ENCODE assay signal across 23 cellular contexts in the genomic region with DNA sequence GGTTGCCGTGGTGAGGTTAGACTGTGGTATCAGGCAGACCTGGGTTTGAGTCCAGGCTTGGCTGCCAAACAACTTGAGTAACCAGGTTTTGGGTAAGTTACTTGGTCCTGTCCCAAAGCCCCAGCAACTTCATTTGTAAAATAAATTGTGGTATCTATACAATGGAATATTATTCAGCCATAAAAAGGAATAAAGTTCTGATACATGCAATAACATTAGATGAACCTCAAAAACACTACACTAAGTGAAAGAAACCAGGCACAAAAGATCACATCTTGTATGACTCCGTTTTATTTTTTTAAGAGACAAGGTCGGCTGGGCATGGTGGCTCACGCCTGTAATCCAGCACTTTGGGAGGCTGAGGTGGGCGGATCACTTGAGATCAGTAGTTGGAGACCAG. TPM values are rescaled to one million over a fixed set of nuclear protein-coding genes. Genes with fewer than 3 reads are reported as not detected.
DNase-seq lines count a peak whose midpoint lies in the region; ATAC-seq, FAIRE-seq and TF ChIP-seq lines count a peak whose summit lies in the region.
"Had no signal": no experiment of that assay in that cellular context is flagged by ENCODE, and none has a peak within 500 bp of the region (broad histone marks: within the 10 kb centered on the region; RNA-seq: fewer than 3 reads in every experiment).

No MANE protein-coding gene starts in this region.

- H3K79me1 ChIP-seq in H9 (ENCODE audit: insufficient read depth, low read depth, low read length, poor library complexity, severe bottlenecking) (no peaks in the 10 kb centered on the region), mesendoderm (ENCODE audit: low read length) (no peaks in the 10 kb centered on the region)

- H2BK15ac ChIP-seq in H9 (ENCODE audit: low read depth, low read length), result no peak overlapping the region
- no peak overlapping the region for H2BK15ac ChIP-seq in mesendoderm (replicated peaks; ENCODE audit: low read depth)

- TF ChIP-seq EP300 in K562 (IDR thresholded peaks at IDR 0.05; ENCODE audit: low read length), result no peak

- no peak overlapping the region for H3K56ac ChIP-seq in H9 (ENCODE audit: insufficient read length, low read depth, low read length)
- H3K56ac ChIP-seq in mesendoderm (ENCODE audit: low read length), result no peak overlapping the region

- H3K4me3 ChIP-seq in K562 (no peak overlapping the region), mesendoderm (ENCODE audit: low read length) (no peak overlapping the region), coronary artery (no peak overlapping the region)
- H3K4me3 ChIP-seq: A549; BLaER1 treated with 17β-estradiol and CSF1 and Interleukin-3, amounts not matched to agents 10 nM and 100 nM; GM12878 had no signal

- H4K91ac ChIP-seq in H9 (ENCODE audit: insufficient read length, low read depth, low read length), result no peak overlapping the region

- ATAC-seq in K562, result no peak
- ATAC-seq: A549; CD8-positive, alpha-beta T cell; GM12878 had no signal

- H2BK20ac ChIP-seq in H9 (ENCODE audit: low read depth, low read length, poor library complexity, severe bottlenecking), result no peak overlapping the region

- H3K4ac ChIP-seq in H9 (ENCODE audit: low read depth, low read length) (no peak overlapping the region), mesendoderm (ENCODE audit: low read depth, low read length) (no peak overlapping the region)

- TF ChIP-seq POLR2A in K562 (conservative IDR thresholded peaks at IDR 0.05), result no peak

- H3K27me3 Mint-ChIP-seq in H9 (ENCODE audit: low read depth), result peaks cover 26% of the 10 kb centered on the region

- H2BK5ac ChIP-seq in H9 (ENCODE audit: insufficient read length, low read length) (no peak overlapping the region), mesendoderm (ENCODE audit: low read length) (no peak overlapping the region)

- DNase-seq in H9 (no peak), K562 (ENCODE audit: extremely low read depth in 1 of 4, low spot score in 3 of 4) (no peak), mesendoderm (no peak), GM03348 (ENCODE audit: low spot score) (no peak), coronary artery (ENCODE audit: low spot score) (no peak)
- DNase-seq: AML-193; Caco-2; Calu3; CD4-positive, alpha-beta T cell; CD8-positive, alpha-beta T cell; DMS79 treated with DMSO at 0.1 percent for 48 hours; GF-D8 had no signal

- intact Hi-C loops in K562 (cut with micrococcal nuclease), result no loop called here

- no peak overlapping the region for H3K23ac ChIP-seq in H9 (ENCODE audit: insufficient read length, low read depth, low read length)
- H3K23ac ChIP-seq in mesendoderm (ENCODE audit: low read length), result no peak overlapping the region

- in situ Hi-C loops in K562 (cut with MboI), result no loop called here

- H3K79me2 ChIP-seq in H9 (ENCODE audit: insufficient read depth, low read length) (no peaks in the 10 kb centered on the region), K562 (ENCODE audit: control insufficient read depth, insufficient read depth, low read length) (no peaks in the 10 kb centered on the region), mesendoderm (ENCODE audit: control insufficient read depth, insufficient read depth, low read length) (no peaks in the 10 kb centered on the region)

- H3K36me3 Mint-ChIP-seq in H9 (ENCODE audit: insufficient read depth in 1 of 3, low read depth in 3 of 3), result no peaks in the 10 kb centered on the region
- H3K36me3 Mint-ChIP-seq: CD8-positive, alpha-beta T cell had no signal

- H3K9ac ChIP-seq in H9 (ENCODE audit: extremely low read depth, insufficient read length, low read length), result no peak overlapping the region
- no peak overlapping the region for H3K9ac ChIP-seq in K562 (ENCODE audit: insufficient read depth in 1 of 2, low read depth in 2 of 2, low read length in 2 of 2)
- no peak overlapping the region for H3K9ac ChIP-seq in mesendoderm (ENCODE audit: low read length)
- H3K9ac ChIP-seq: BLaER1 treated with 17β-estradiol and CSF1 and Interleukin-3, amounts not matched to agents 10 nM and 100 nM had no signal

- H2AK5ac ChIP-seq in H9 (ENCODE audit: insufficient read length, low read length) (no peak overlapping the region), mesendoderm (ENCODE audit: low read length) (peak overlapping the region; percentile 99)

- H3K36me3 ChIP-seq in K562 (ENCODE audit: control insufficient read depth, insufficient read depth, low read length), result no peaks in the 10 kb centered on the region
- no peaks in the 10 kb centered on the region for H3K36me3 ChIP-seq in mesendoderm (ENCODE audit: control insufficient read depth, insufficient read depth, low read length)
- H3K36me3 ChIP-seq: BLaER1 treated with 17β-estradiol and CSF1 and Interleukin-3, amounts not matched to agents 10 nM and 100 nM had no signal

- no peaks in the 10 kb centered on the region; the same call in 1 of the 2 replicates for H3K27me3 ChIP-seq in H9 (ENCODE audit: insufficient read depth, low read length)
- H3K27me3 ChIP-seq in K562 (ENCODE audit: control insufficient read depth in 2 of 2, insufficient read depth in 2 of 2, low read length in 2 of 2), result peaks cover 16 to 18% of the 10 kb centered on the region in 2 experiments; a peak in 4 of 5 replicates
- H3K27me3 ChIP-seq in mesendoderm (ENCODE audit: insufficient read depth, low read length, poor library complexity), result no peaks in the 10 kb centered on the region

- H3K27ac ChIP-seq in H9 (ENCODE audit: insufficient read length, low read depth, low read length) (no peak overlapping the region), K562 (ENCODE audit: extremely low read depth, low read depth, low read length) (no peak overlapping the region), mesendoderm (ENCODE audit: low read depth, low read length) (no peak overlapping the region), coronary artery (no peak overlapping the region)
- H3K27ac ChIP-seq: 22Rv1; A549; BLaER1 treated with 17β-estradiol and CSF1 and Interleukin-3, amounts not matched to agents 10 nM and 100 nM; C4-2B had no signal

- H3K9me3 ChIP-seq in H9 (ENCODE audit: control insufficient read depth, low read depth, low read length) (no peaks in the 10 kb centered on the region), K562 (replicated peaks; ENCODE audit: control insufficient read depth, insufficient read depth, low read depth, low read length) (no peaks in the 10 kb centered on the region)
- H3K9me3 ChIP-seq: A549; BLaER1 treated with 17β-estradiol and CSF1 and Interleukin-3, amounts not matched to agents 10 nM and 100 nM; Caco-2 had no signal

- H3T11ph ChIP-seq in H9 (ENCODE audit: low read length), result no peak overlapping the region

- peaks cover 29 to 37% of the 10 kb centered on the region in 2 experiments for H3K4me1 Mint-ChIP-seq in H9

- no peak for TF ChIP-seq CTCF in H9 (conservative IDR thresholded peaks at IDR 0.05)
- no peak for TF ChIP-seq CTCF in K562 (IDR thresholded peaks at IDR 0.05 in 2 of 3, conservative IDR thresholded peaks at IDR 0.05 in 1 of 3; ENCODE audit: insufficient read depth in 2 of 3, low read depth in 1 of 3, low read length in 3 of 3)
- no peak for TF ChIP-seq CTCF in coronary artery (IDR thresholded peaks at IDR 0.05)

- no peak for TF ChIP-seq RAD21 in K562 (CRISPR knock-in tag; conservative IDR thresholded peaks at IDR 0.05 in 1 of 2, IDR thresholded peaks at IDR 0.05 in 1 of 2)

- H3K4me3 Mint-ChIP-seq in H9, result no peak overlapping the region
- H3K4me3 Mint-ChIP-seq: B cell; CD4-positive, alpha-beta T cell; CD8-positive, alpha-beta T cell had no signal

- H3K9me3 Mint-ChIP-seq in H9, result no peaks in the 10 kb centered on the region
- H3K9me3 Mint-ChIP-seq: CD4-positive, alpha-beta T cell; CD8-positive, alpha-beta T cell had no signal

- H3K27ac Mint-ChIP-seq in H9, result no peak overlapping the region
- H3K27ac Mint-ChIP-seq: B cell; CD4-positive, alpha-beta T cell; CD8-positive, alpha-beta T cell had no signal

- H4K8ac ChIP-seq in H9 (replicated peaks; ENCODE audit: insufficient read length, low read depth, low read length), result no peak overlapping the region
- no peak overlapping the region for H4K8ac ChIP-seq in mesendoderm (ENCODE audit: low read depth, low read length)

- H3K18ac ChIP-seq in H9 (ENCODE audit: insufficient read length, low read depth, low read length), result peak overlapping the region; percentile 34
- no peak overlapping the region for H3K18ac ChIP-seq in mesendoderm (ENCODE audit: low read length)

- no peak overlapping the region for H4K5ac ChIP-seq in H9 (ENCODE audit: insufficient read length, low read depth, low read length)
- H4K5ac ChIP-seq in mesendoderm (ENCODE audit: low read length), result no peak overlapping the region

- CTCF ChIA-PET in K562 (lab: Yijun Ruan, JAX; ENCODE audit: low intra/inter-chr PET ratio), result no interaction called here

- H4K20me1 ChIP-seq in H9 (ENCODE audit: control insufficient read depth, insufficient read depth, insufficient read length), result no peaks in the 10 kb centered on the region
- H4K20me1 ChIP-seq in K562 (replicated peaks; ENCODE audit: control insufficient read depth, insufficient read depth, low read length), result peaks cover 4% of the 10 kb centered on the region; the same call in 1 of the 2 replicates
- H4K20me1 ChIP-seq: BLaER1 treated with 17β-estradiol and CSF1 and Interleukin-3, amounts not matched to agents 10 nM and 100 nM had no signal

- H3K4me2 ChIP-seq in H9 (ENCODE audit: insufficient read depth, insufficient read length, low read length) (no peak overlapping the region), K562 (ENCODE audit: insufficient read depth, low read length) (no peak overlapping the region), mesendoderm (ENCODE audit: low read length) (no peak overlapping the region)
- H3K4me2 ChIP-seq: A549; BLaER1 treated with 17β-estradiol and CSF1 and Interleukin-3, amounts not matched to agents 10 nM and 100 nM had no signal

- H3K23me2 ChIP-seq in H9 (ENCODE audit: insufficient read length, low read depth, low read length, poor library complexity, severe bottlenecking), result no peaks in the 10 kb centered on the region

- no peaks in the 10 kb centered on the region for H3K9me1 ChIP-seq in K562 (ENCODE audit: control insufficient read depth, insufficient read depth, low read length)

- no peak overlapping the region for H3K14ac ChIP-seq in H9 (ENCODE audit: insufficient read depth, low read length)

- FAIRE-seq in K562 (lab: Jason Lieb, UNC), result no peak
- FAIRE-seq: A549, D721Med, G401.6, GM12878, GM12892, GM18507 had no signal

- H2BK12ac ChIP-seq in H9 (ENCODE audit: insufficient read length, low read depth, low read length), result no peak overlapping the region

- peaks cover 10% of the 10 kb centered on the region; the same call in 1 of the 2 replicates for H3K4me1 ChIP-seq in H9 (ENCODE audit: insufficient read depth, low read length)
- peaks cover 0 to 3% of the 10 kb centered on the region in 2 experiments; a peak in 3 of 5 replicates for H3K4me1 ChIP-seq in K562 (replicated peaks in 1 of 2; ENCODE audit: control insufficient read depth in 2 of 2, insufficient read depth in 2 of 2, low read length in 2 of 2)
- peaks cover 14% of the 10 kb centered on the region for H3K4me1 ChIP-seq in mesendoderm (ENCODE audit: control insufficient read depth, low read depth, low read length)
- H3K4me1 ChIP-seq: A549; BLaER1 treated with 17β-estradiol and CSF1 and Interleukin-3, amounts not matched to agents 10 nM and 100 nM; Caco-2 had no signal

- no TSS peak for BruUV-seq in K562 (replicated peaks; lab: Mats Ljungman, UMichigan)

- no CpG with 5 or more reads among the region's 5 CpGs for WGBS in H9 (ENCODE audit: extremely low coverage, insufficient read length, low lambda C conversion rate)
- WGBS in K562 (ENCODE audit: insufficient coverage, low coverage, missing lambda C conversion rate), result 19% methylated on average over 5 of the region's 5 CpGs
- WGBS in mesendoderm (ENCODE audit: extremely low coverage, insufficient coverage, low lambda C conversion rate), result no CpG with 5 or more reads among the region's 5 CpGs

- H2BK120ac ChIP-seq in H9 (ENCODE audit: low read depth, low read length, poor library complexity, severe bottlenecking), result no peak overlapping the region
- no peak overlapping the region for H2BK120ac ChIP-seq in mesendoderm (ENCODE audit: low read depth, low read length)

- POLR2A ChIA-PET in K562 (lab: Yijun Ruan, JAX), result interaction anchor here (0.7 kb wide), 2 partner anchors 15 to 133 kb away, joined by 3 read pairs; no protein-coding TSS in a partner anchor

- H2AFZ ChIP-seq in H9 (ENCODE audit: low read length) (no peak overlapping the region), K562 (ENCODE audit: low read depth, low read length) (no peak overlapping the region)

RNA-seq across cellular contexts. Expression of a gene that starts 16.4 kb away (rescaled TPM):
- total RNA-seq in H9 (2021) (4.7 and 4.9 TPM in 2 replicates), K562 (2014; rRNA removed) (not detected in 2 replicates), K562 (2014; rRNA removed; fragmentation: Illumina TruSeq; extraction: Trizol) (not detected in 2 replicates), K562 (2015; rRNA removed; fragmentation: Illumina TruSeq; extraction: Trizol) (not detected in 2 replicates), K562 (2021) (not detected in 2 replicates)
- total RNA-seq in K562 (2011; cell fraction: chromatin; rRNA removed; ENCODE audit: low replicate concordance), result 0.14 TPM in 1 of 2 replicates, not detected in the other
- total RNA-seq in K562 (2011; cell fraction: nucleolus; rRNA removed), result not detected in 2 replicates
- not detected in 2 replicates for total RNA-seq in K562 (2011; cell fraction: nucleoplasm; rRNA removed)
- polyA plus RNA-seq in K562 (2011; rRNA removed) (not detected in 2 replicates), K562 (2014; fragmentation: Illumina TruSeq; extraction: Trizol) (not detected in 2 replicates), K562 (2014; fragmentation: Nextera tagmentation; extraction: Ambion mirVana) (not detected), K562 (2014; rRNA removed) (not detected in 2 replicates)
- polyA plus RNA-seq in K562 (2011; cell fraction: cytosol; rRNA removed), result not detected in 2 replicates
- not detected in 2 replicates for polyA plus RNA-seq in K562 (2011; cell fraction: nucleus; rRNA removed)
- polyA plus RNA-seq in K562 (2012), result 0.06 TPM in 1 of 2 replicates, not detected in the other
- not detected in 2 replicates for polyA minus RNA-seq in K562 (2011; rRNA and poly(A)+ RNA removed)
- polyA minus RNA-seq in K562 (2011; cell fraction: cytosol; rRNA and poly(A)+ RNA removed), result not detected in 2 replicates
- polyA minus RNA-seq in K562 (2011; cell fraction: nucleus; rRNA and poly(A)+ RNA removed), result not detected in 2 replicates
- polyA plus RNA-seq in mesendoderm (2013, experiment 1 of 2), result 950 TPM
- polyA plus RNA-seq in mesendoderm (2013, experiment 2 of 2), result 825 TPM
- total RNA-seq: A172; Caco-2; Calu3; CD4-positive, alpha-beta T cell; CD8-positive, alpha-beta T cell had no signal

RNA-seq across cellular contexts. Expression of a gene that starts 20.5 kb away (rescaled TPM):
- total RNA-seq in H9 (2021) (30.6 and 30.8 TPM in 2 replicates), K562 (2014; rRNA removed) (25.4 and 31.4 TPM in 2 replicates), K562 (2014; rRNA removed; fragmentation: Illumina TruSeq; extraction: Trizol) (31.4 and 35.5 TPM in 2 replicates), K562 (2015; rRNA removed; fragmentation: Illumina TruSeq; extraction: Trizol) (26.1 and 26.9 TPM in 2 replicates), K562 (2021) (27.6 and 30.7 TPM in 2 replicates)
- total RNA-seq in K562 (2011; cell fraction: chromatin; rRNA removed; ENCODE audit: low replicate concordance), result 12.5 and 40.3 TPM in 2 replicates
- total RNA-seq in K562 (2011; cell fraction: nucleolus; rRNA removed), result 8.8 and 12.5 TPM in 2 replicates
- total RNA-seq in K562 (2011; cell fraction: nucleoplasm; rRNA removed), result 21.6 and 27.1 TPM in 2 replicates
- polyA plus RNA-seq in K562 (2011; rRNA removed) (36.7 and 37.6 TPM in 2 replicates), K562 (2014; fragmentation: Illumina TruSeq; extraction: Trizol) (25.4 and 32.1 TPM in 2 replicates), K562 (2014; fragmentation: Nextera tagmentation; extraction: Ambion mirVana) (10 to 100 TPM; 11.1 to 14.3 TPM), K562 (2014; rRNA removed) (21.4 and 21.5 TPM in 2 replicates)
- polyA plus RNA-seq in K562 (2011; cell fraction: cytosol; rRNA removed), result 10.1 and 21.5 TPM in 2 replicates
- 8.9 and 13.8 TPM in 2 replicates for polyA plus RNA-seq in K562 (2011; cell fraction: nucleus; rRNA removed)
- 22.8 and 22.9 TPM in 2 replicates for polyA plus RNA-seq in K562 (2012)
- polyA minus RNA-seq in K562 (2011; rRNA and poly(A)+ RNA removed), result 55.5 and 66.5 TPM in 2 replicates
- 23.8 and 29.6 TPM in 2 replicates for polyA minus RNA-seq in K562 (2011; cell fraction: cytosol; rRNA and poly(A)+ RNA removed)
- 7.1 and 15.3 TPM in 2 replicates for polyA minus RNA-seq in K562 (2011; cell fraction: nucleus; rRNA and poly(A)+ RNA removed)
- 29.2 TPM for polyA plus RNA-seq in mesendoderm (2013, experiment 1 of 2)
- polyA plus RNA-seq in mesendoderm (2013, experiment 2 of 2), result 28.6 TPM
